Comparison of ENCODE assay signal across 20 cellular contexts in the genomic region with DNA sequence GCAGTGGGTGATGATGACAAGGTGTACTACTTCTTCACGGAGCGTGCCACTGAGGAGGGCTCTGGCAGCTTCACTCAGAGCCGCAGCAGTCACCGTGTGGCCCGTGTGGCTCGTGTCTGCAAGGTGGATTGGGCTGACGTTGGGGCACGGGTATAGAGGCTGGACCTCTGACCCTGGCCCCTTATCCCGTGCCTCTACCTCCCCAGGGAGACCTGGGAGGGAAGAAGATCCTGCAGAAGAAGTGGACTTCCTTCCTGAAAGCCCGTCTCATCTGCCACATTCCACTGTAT. TPM values are rescaled to one million over a fixed set of nuclear protein-coding genes. Genes with fewer than 3 reads are reported as not detected.
DNase-seq lines count a peak whose midpoint lies in the region; ATAC-seq and TF ChIP-seq lines count a peak whose summit lies in the region.
"Had no signal": no experiment of that assay in that cellular context is flagged by ENCODE, and none has a peak within 500 bp of the region (broad histone marks: within the 10 kb centered on the region; RNA-seq: fewer than 3 reads in every experiment).

No MANE protein-coding gene starts in this region.

- no peaks in the 10 kb centered on the region for H3K9me3 ChIP-seq in OCI-LY7 (ENCODE audit: low read length)
- no peaks in the 10 kb centered on the region for H3K9me3 ChIP-seq in CD4-positive, alpha-beta memory T cell (ENCODE audit: control insufficient read depth in 1 of 2, low read length in 2 of 2)
- H3K9me3 ChIP-seq: BLaER1, Caco-2 had no signal

- H3K36me3 ChIP-seq in OCI-LY7 (ENCODE audit: insufficient read depth, low read length), result no peaks in the 10 kb centered on the region; the same call in 1 of the 2 replicates
- peaks cover 7% of the 10 kb centered on the region for H3K36me3 ChIP-seq in CD4-positive, alpha-beta memory T cell (ENCODE audit: insufficient read depth, low read length)

- H3K4me3 Mint-ChIP-seq in activated CD4-positive, alpha-beta memory T cell treated with anti-CD3 and anti-CD28 coated beads, Interleukin-2, amount 10 ng/mL, durations not matched to agents 7 days and 5 days, result no peak overlapping the region
- H3K4me3 Mint-ChIP-seq in activated CD4-positive, alpha-beta memory T cell treated with anti-CD3 and anti-CD28 coated beads for 36 hours, result no peak overlapping the region
- no peak overlapping the region for H3K4me3 Mint-ChIP-seq in CD4-positive, alpha-beta memory T cell
- H3K4me3 Mint-ChIP-seq: CD4-positive, alpha-beta T cell had no signal

- H2AFZ ChIP-seq in OCI-LY7 (ENCODE audit: low read length), result no peak overlapping the region

- no peaks in the 10 kb centered on the region for H3K4me1 ChIP-seq in OCI-LY7 (ENCODE audit: insufficient read depth, low read length, poor library complexity, severe bottlenecking)
- no peaks in the 10 kb centered on the region for H3K4me1 ChIP-seq in CD4-positive, alpha-beta memory T cell (ENCODE audit: insufficient read depth, low read length)
- H3K4me1 ChIP-seq: BLaER1 had no signal

- H3K9me2 ChIP-seq in OCI-LY7 (ENCODE audit: insufficient read depth, low read length), result no peaks in the 10 kb centered on the region

- no peak overlapping the region for H3K27ac Mint-ChIP-seq in activated CD4-positive, alpha-beta memory T cell treated with anti-CD3 and anti-CD28 coated beads, Interleukin-2, amount 10 ng/mL, durations not matched to agents 7 days and 5 days
- no peak overlapping the region for H3K27ac Mint-ChIP-seq in activated CD4-positive, alpha-beta memory T cell treated with anti-CD3 and anti-CD28 coated beads for 36 hours
- no peak overlapping the region for H3K27ac Mint-ChIP-seq in CD4-positive, alpha-beta memory T cell
- H3K27ac Mint-ChIP-seq: CD4-positive, alpha-beta T cell had no signal

- no peaks in the 10 kb centered on the region for H3K4me1 Mint-ChIP-seq in activated CD4-positive, alpha-beta memory T cell treated with anti-CD3 and anti-CD28 coated beads, Interleukin-2, amount 10 ng/mL, durations not matched to agents 7 days and 5 days
- no peaks in the 10 kb centered on the region for H3K4me1 Mint-ChIP-seq in activated CD4-positive, alpha-beta memory T cell treated with anti-CD3 and anti-CD28 coated beads for 36 hours (ENCODE audit: low read depth)
- peaks cover 0 to 5% (median 1%) of the 10 kb centered on the region in 4 donors for H3K4me1 Mint-ChIP-seq in CD4-positive, alpha-beta memory T cell

- POLR2A ChIA-PET in activated CD4-positive, alpha-beta memory T cell treated with anti-CD3 and anti-CD28 coated beads, Interleukin-2, amount 10 ng/mL, durations not matched to agents 7 days and 5 days (lab: Charles Lee), result no interaction called here
- POLR2A ChIA-PET in activated CD4-positive, alpha-beta memory T cell treated with anti-CD3 and anti-CD28 coated beads for 36 hours (lab: Charles Lee), result no interaction called here
- POLR2A ChIA-PET in OCI-LY7 (lab: Charles Lee), result no interaction called here
- POLR2A ChIA-PET in CD4-positive, alpha-beta memory T cell (lab: Charles Lee; ENCODE audit: partially characterized antibody), result no interaction called here

- no peaks in the 10 kb centered on the region for H3K79me2 ChIP-seq in OCI-LY7 (ENCODE audit: insufficient read depth, low read depth, low read length)

- no peak for ATAC-seq in left lobe of liver

- H3K9me3 Mint-ChIP-seq in activated CD4-positive, alpha-beta memory T cell treated with anti-CD3 and anti-CD28 coated beads, Interleukin-2, amount 10 ng/mL, durations not matched to agents 7 days and 5 days, result no peaks in the 10 kb centered on the region
- no peaks in the 10 kb centered on the region for H3K9me3 Mint-ChIP-seq in activated CD4-positive, alpha-beta memory T cell treated with anti-CD3 and anti-CD28 coated beads for 36 hours
- H3K9me3 Mint-ChIP-seq in CD4-positive, alpha-beta memory T cell, result no peaks in the 10 kb centered on the region
- H3K9me3 Mint-ChIP-seq: CD4-positive, alpha-beta T cell had no signal

- no peak for TF ChIP-seq CTCF in OCI-LY7 (conservative IDR thresholded peaks at IDR 0.05; ENCODE audit: low read length)

- H3K4me3 ChIP-seq in OCI-LY7 (ENCODE audit: low read depth, low read length, poor library complexity, severe bottlenecking), result no peak overlapping the region
- H3K4me3 ChIP-seq in CD4-positive, alpha-beta memory T cell (ENCODE audit: low read length in 2 of 2), result no peak overlapping the region
- H3K4me3 ChIP-seq: BLaER1 had no signal

- CTCF ChIA-PET in activated CD4-positive, alpha-beta memory T cell treated with anti-CD3 and anti-CD28 coated beads, Interleukin-2, amount 10 ng/mL, durations not matched to agents 7 days and 5 days (lab: Charles Lee), result no interaction called here
- CTCF ChIA-PET in activated CD4-positive, alpha-beta memory T cell treated with anti-CD3 and anti-CD28 coated beads for 36 hours (lab: Charles Lee), result no interaction called here
- CTCF ChIA-PET in OCI-LY7 (lab: Charles Lee; ENCODE audit: unreplicated experiment), result no interaction called here
- CTCF ChIA-PET in CD4-positive, alpha-beta memory T cell (lab: Charles Lee; ENCODE audit: partially characterized antibody), result no interaction called here

- no TSS peak for BruUV-seq in OCI-LY7 (replicated peaks; lab: Mats Ljungman, UMichigan)

- H3K36me3 Mint-ChIP-seq in activated CD4-positive, alpha-beta memory T cell treated with anti-CD3 and anti-CD28 coated beads, Interleukin-2, amount 10 ng/mL, durations not matched to agents 7 days and 5 days (ENCODE audit: low read depth), result peaks cover 3% of the 10 kb centered on the region
- H3K36me3 Mint-ChIP-seq in activated CD4-positive, alpha-beta memory T cell treated with anti-CD3 and anti-CD28 coated beads for 36 hours, result peaks cover 5% of the 10 kb centered on the region
- peaks cover 13 to 33% of the 10 kb centered on the region in 2 donors for H3K36me3 Mint-ChIP-seq in CD4-positive, alpha-beta memory T cell

- H3K27me3 Mint-ChIP-seq in activated CD4-positive, alpha-beta memory T cell treated with anti-CD3 and anti-CD28 coated beads, Interleukin-2, amount 10 ng/mL, durations not matched to agents 7 days and 5 days, result no peaks in the 10 kb centered on the region
- H3K27me3 Mint-ChIP-seq in activated CD4-positive, alpha-beta memory T cell treated with anti-CD3 and anti-CD28 coated beads for 36 hours, result no peaks in the 10 kb centered on the region
- no peaks in the 10 kb centered on the region for H3K27me3 Mint-ChIP-seq in CD4-positive, alpha-beta memory T cell
- H3K27me3 Mint-ChIP-seq: CD4-positive, alpha-beta T cell had no signal

- no peaks in the 10 kb centered on the region for H4K20me1 ChIP-seq in OCI-LY7 (ENCODE audit: insufficient read depth, low read length)

- H3K27ac ChIP-seq in OCI-LY7 (ENCODE audit: low read depth, low read length, poor library complexity, severe bottlenecking), result no peak overlapping the region
- no peak overlapping the region for H3K27ac ChIP-seq in CD4-positive, alpha-beta memory T cell (ENCODE audit: low read depth, low read length)
- H3K27ac ChIP-seq: 22Rv1, BLaER1 had no signal

- H3K4me2 ChIP-seq in OCI-LY7 (ENCODE audit: low read length), result no peak overlapping the region
- H3K4me2 ChIP-seq: BLaER1 had no signal

- H3K27me3 ChIP-seq in CD4-positive, alpha-beta memory T cell (ENCODE audit: insufficient read depth, low read length), result no peaks in the 10 kb centered on the region
- H3K27me3 ChIP-seq: BLaER1 had no signal

- DNase-seq in activated CD4-positive, alpha-beta memory T cell treated with anti-CD3 and anti-CD28 coated beads, Interleukin-2, amount 10 ng/mL, durations not matched to agents 7 days and 5 days, result peak; percentile 3
- DNase-seq in activated CD4-positive, alpha-beta memory T cell treated with anti-CD3 and anti-CD28 coated beads for 36 hours, result no peak
- DNase-seq in left lobe of liver (ENCODE audit: low spot score), result peak; percentile 42
- peak; percentile 1 for DNase-seq in stimulated activated CD8-positive, alpha-beta memory T cell treated with anti-CD3 and anti-CD28 coated beads, Interleukin-4, amount 100 ng/mL, for 48 hours
- DNase-seq in OCI-LY7 (ENCODE audit: low spot score), result no peak
- DNase-seq in CD4-positive, alpha-beta memory T cell, result no peak
- DNase-seq: ACHN; CD4-positive, alpha-beta T cell; DMS 273 treated with DMSO at 0.1 percent for 48 hours; DMS79 treated with DMSO at 0.1 percent for 48 hours; Kasumi-1; NCI-H1417 treated with DMSO at 0.1 percent for 48 hours; NCI-H187; NCI-H446; NCI-H526; OCI-M1 had no signal

- intact Hi-C loops in activated CD4-positive, alpha-beta memory T cell treated with anti-CD3 and anti-CD28 coated beads for 36 hours (cut with micrococcal nuclease), result loop anchor here (5.0 kb wide), 1 partner anchor 48 kb away; no protein-coding TSS in a partner anchor
- intact Hi-C loops in OCI-LY7 (cut with micrococcal nuclease; ENCODE audit: unreplicated experiment), result no loop called here
- intact Hi-C loops in CD4-positive, alpha-beta memory T cell (cut with micrococcal nuclease), result no loop called here

RNA-seq across cellular contexts. Expression of a gene that starts 8.5 kb away (rescaled TPM):
- 10 to 100 TPM; 47.8 to 49.3 TPM for total RNA-seq in activated CD4-positive, alpha-beta memory T cell treated with anti-CD3 and anti-CD28 coated beads, Interleukin-2, amount 10 ng/mL, durations not matched to agents 7 days and 5 days
- 10 to 100 TPM; 47.0 to 50.1 TPM for total RNA-seq in activated CD4-positive, alpha-beta memory T cell treated with anti-CD3 and anti-CD28 coated beads for 36 hours
- total RNA-seq in left lobe of liver (43.6 TPM), OCI-LY7 (2022) (49.8 and 53.8 TPM in 2 replicates)
- 51.9 and 56.2 TPM in 2 replicates for total RNA-seq in OCI-LY7 (2014; rRNA removed; shearing (Covaris generic))
- total RNA-seq in CD4-positive, alpha-beta memory T cell, result 10 to 100 TPM; 65.8 to 71.6 TPM
- polyA plus RNA-seq in CD4-positive, alpha-beta memory T cell, result 100 to 1,000 TPM; 110 to 114 TPM

RNA-seq across cellular contexts. Expression of a gene that starts 8.5 kb away (rescaled TPM):
- total RNA-seq in activated CD4-positive, alpha-beta memory T cell treated with anti-CD3 and anti-CD28 coated beads, Interleukin-2, amount 10 ng/mL, durations not matched to agents 7 days and 5 days, result 1 to 10 TPM; 6.4 to 7.1 TPM
- total RNA-seq in activated CD4-positive, alpha-beta memory T cell treated with anti-CD3 and anti-CD28 coated beads for 36 hours, result 10 to 100 TPM; 12.8 to 14.0 TPM
- total RNA-seq in left lobe of liver (3.2 TPM), OCI-LY7 (2022) (20.3 and 21.7 TPM in 2 replicates)
- total RNA-seq in OCI-LY7 (2014; rRNA removed; shearing (Covaris generic)), result 14.5 and 15.8 TPM in 2 replicates
- total RNA-seq in CD4-positive, alpha-beta memory T cell, result 10 to 100 TPM; 11.5 to 14.3 TPM
- polyA plus RNA-seq in CD4-positive, alpha-beta memory T cell, result 10 to 100 TPM in 1 of 2 donors, 1 to 10 TPM in 1; 5.0 to 10.3 TPM

RNA-seq across cellular contexts. Expression of a gene that starts 9.5 kb away (rescaled TPM):
- under 1 TPM; 0.68 to 0.98 TPM for total RNA-seq in activated CD4-positive, alpha-beta memory T cell treated with anti-CD3 and anti-CD28 coated beads, Interleukin-2, amount 10 ng/mL, durations not matched to agents 7 days and 5 days
- total RNA-seq in activated CD4-positive, alpha-beta memory T cell treated with anti-CD3 and anti-CD28 coated beads for 36 hours, result under 1 TPM; 0.58 to 0.74 TPM
- total RNA-seq in left lobe of liver, result 80.4 TPM
- 0.41 TPM in 1 of 2 replicates, not detected in the other for total RNA-seq in OCI-LY7 (2014; rRNA removed; shearing (Covaris generic))
- 0.17 and 0.21 TPM in 2 replicates for total RNA-seq in OCI-LY7 (2022)
- total RNA-seq in CD4-positive, alpha-beta memory T cell, result 1 to 10 TPM; 1.1 to 1.4 TPM
- under 1 TPM in 1 of 2 donors, not detected in 1; 0.26 TPM for polyA plus RNA-seq in CD4-positive, alpha-beta memory T cell
- total RNA-seq: MCF 10A had no signal

RNA-seq across cellular contexts. Expression of a gene that starts 20.8 kb away (rescaled TPM):
- 10 to 100 TPM; 17.3 to 18.5 TPM for total RNA-seq in activated CD4-positive, alpha-beta memory T cell treated with anti-CD3 and anti-CD28 coated beads, Interleukin-2, amount 10 ng/mL, durations not matched to agents 7 days and 5 days
- total RNA-seq in activated CD4-positive, alpha-beta memory T cell treated with anti-CD3 and anti-CD28 coated beads for 36 hours, result 10 to 100 TPM; 12.0 to 12.5 TPM
- total RNA-seq in left lobe of liver, result 11.1 TPM
- total RNA-seq in OCI-LY7 (2014; rRNA removed; shearing (Covaris generic)), result 10.4 and 13.6 TPM in 2 replicates
- 20.3 and 20.5 TPM in 2 replicates for total RNA-seq in OCI-LY7 (2022)
- total RNA-seq in CD4-positive, alpha-beta memory T cell, result 10 to 100 TPM; 33.4 to 33.9 TPM
- 10 to 100 TPM in 1 of 2 donors, 1 to 10 TPM in 1; 8.4 to 19.9 TPM for polyA plus RNA-seq in CD4-positive, alpha-beta memory T cell

RNA-seq across cellular contexts. Expression of a gene that starts 52.1 kb away (rescaled TPM):
- 1 to 10 TPM; 1.1 to 1.9 TPM for total RNA-seq in activated CD4-positive, alpha-beta memory T cell treated with anti-CD3 and anti-CD28 coated beads, Interleukin-2, amount 10 ng/mL, durations not matched to agents 7 days and 5 days
- total RNA-seq in activated CD4-positive, alpha-beta memory T cell treated with anti-CD3 and anti-CD28 coated beads for 36 hours, result under 1 TPM; 0.31 to 0.93 TPM
- total RNA-seq in left lobe of liver (0.13 TPM), OCI-LY7 (2022) (1.6 and 1.8 TPM in 2 replicates)
- total RNA-seq in OCI-LY7 (2014; rRNA removed; shearing (Covaris generic)), result 1.4 and 2.1 TPM in 2 replicates
- 1 to 10 TPM; 1.1 to 1.8 TPM for total RNA-seq in CD4-positive, alpha-beta memory T cell
- polyA plus RNA-seq in CD4-positive, alpha-beta memory T cell, result under 1 TPM; 0.20 to 0.29 TPM

Comparison
In these comparisons a context has a peak if more than half of its experiments do, and no peak if none do; other contexts are left out.
1. DNase-seq: peak in activated CD4-positive, alpha-beta memory T cell treated with anti-CD3 and anti-CD28 coated beads, Interleukin-2, amount 10 ng/mL, durations not matched to agents 7 days and 5 days (single experiment), left lobe of liver (single experiment) and stimulated activated CD8-positive, alpha-beta memory T cell treated with anti-CD3 and anti-CD28 coated beads, Interleukin-4, amount 100 ng/mL, for 48 hours (single experiment); none in activated CD4-positive, alpha-beta memory T cell treated with anti-CD3 and anti-CD28 coated beads for 36 hours (single experiment), OCI-LY7 (single experiment) and CD4-positive, alpha-beta memory T cell (0 of 5).
2. RNA of a gene that starts 9.5 kb away (total RNA-seq): 80.4 TPM in left lobe of liver (single experiment); 1.1 to 1.4 TPM in CD4-positive, alpha-beta memory T cell, 0.68 to 0.98 TPM in activated CD4-positive, alpha-beta memory T cell treated with anti-CD3 and anti-CD28 coated beads, Interleukin-2, amount 10 ng/mL, durations not matched to agents 7 days and 5 days, 0.58 to 0.74 TPM in activated CD4-positive, alpha-beta memory T cell treated with anti-CD3 and anti-CD28 coated beads for 36 hours and 0.17 to 0.41 TPM in OCI-LY7; every median in the first group is over 10 times any median in the second.